9 cellular contexts compared by ENCODE assay signal in genomic region chr6:152993431-152993830, GRCh38. TPM values are rescaled to one million over a fixed set of nuclear protein-coding genes. Genes with fewer than 3 reads are reported as not detected.
DNase-seq lines count a peak whose midpoint lies in the region; ATAC-seq and TF ChIP-seq lines count a peak whose summit lies in the region.
"Had no signal": no experiment of that assay in that cellular context is flagged by ENCODE, and none has a peak within 500 bp of the region (broad histone marks: within the 10 kb centered on the region; RNA-seq: fewer than 3 reads in every experiment).

No MANE protein-coding gene starts in this region.

- ATAC-seq in activated CD8-positive, alpha-beta T cell treated with anti-CD3 and anti-CD28 coated beads, Interleukin-2, amount 10 ng/mL, durations not matched to agents 7 days and 5 days: peak; percentile 44
- ATAC-seq in naive thymus-derived CD4-positive, alpha-beta T cell: peak; percentile 22
- ATAC-seq in GM21526 (IDR thresholded peaks at IDR 0.05; ENCODE audit: low FRiP score, unreplicated experiment): no peak
- ATAC-seq in stimulated activated naive B cell treated with anti-CD40 and anti-IgM and Interleukin-4, amounts not matched to agents 10 μg/mL and 1 μg/mL and 100 μg/mL, for 72 hours (replicated peaks): no peak

- H3K4me1 Mint-ChIP-seq in activated CD4-positive, alpha-beta T cell treated with anti-CD3 and anti-CD28 coated beads, Interleukin-2, amount 10 ng/mL, durations not matched to agents 24 days and 14 days: peaks cover 26% of the 10 kb centered on the region
- H3K4me1 Mint-ChIP-seq in activated CD8-positive, alpha-beta T cell treated with anti-CD3 and anti-CD28 coated beads, Interleukin-2, amount 10 ng/mL, durations not matched to agents 7 days and 5 days (ENCODE audit: low read depth): peaks cover 30% of the 10 kb centered on the region
- H3K4me1 Mint-ChIP-seq in naive thymus-derived CD4-positive, alpha-beta T cell: peaks cover 9 to 43% (median 31%) of the 10 kb centered on the region in 7 donors
- H3K4me1 Mint-ChIP-seq in stimulated activated naive B cell treated with anti-CD40 and anti-IgM and Interleukin-4, amounts not matched to agents 10 μg/mL and 1 μg/mL and 100 μg/mL, for 72 hours: peaks cover 7 to 18% of the 10 kb centered on the region in 2 donors

- H3K4me3 ChIP-seq in naive thymus-derived CD4-positive, alpha-beta T cell (ENCODE audit: low read length): no peak overlapping the region

- H3K27me3 ChIP-seq in naive thymus-derived CD4-positive, alpha-beta T cell (ENCODE audit: control insufficient read depth in 2 of 2, insufficient read depth in 2 of 2, low read length in 2 of 2): no peaks in the 10 kb centered on the region

- peaks cover 61% of the 10 kb centered on the region for H3K36me3 Mint-ChIP-seq in activated CD4-positive, alpha-beta T cell treated with anti-CD3 and anti-CD28 coated beads, Interleukin-2, amount 10 ng/mL, durations not matched to agents 24 days and 14 days (ENCODE audit: low read depth)
- peaks cover 57% of the 10 kb centered on the region for H3K36me3 Mint-ChIP-seq in activated CD8-positive, alpha-beta T cell treated with anti-CD3 and anti-CD28 coated beads, Interleukin-2, amount 10 ng/mL, durations not matched to agents 7 days and 5 days (ENCODE audit: low read depth)
- peaks cover 7 to 37% (median 24%) of the 10 kb centered on the region in 5 donors for H3K36me3 Mint-ChIP-seq in naive thymus-derived CD4-positive, alpha-beta T cell
- H3K36me3 Mint-ChIP-seq in stimulated activated naive B cell treated with anti-CD40 and anti-IgM and Interleukin-4, amounts not matched to agents 10 μg/mL and 1 μg/mL and 100 μg/mL, for 72 hours: peaks cover 13 to 27% of the 10 kb centered on the region in 2 donors

- intact Hi-C loops in activated CD4-positive, alpha-beta T cell treated with anti-CD3 and anti-CD28 coated beads, Interleukin-2, amount 10 ng/mL, durations not matched to agents 24 days and 14 days (cut with micrococcal nuclease): no loop called here
- intact Hi-C loops in naive thymus-derived CD4-positive, alpha-beta T cell (cut with micrococcal nuclease): no loop called here

- peak overlapping the region; percentile 79 for H3K27ac Mint-ChIP-seq in activated CD4-positive, alpha-beta T cell treated with anti-CD3 and anti-CD28 coated beads, Interleukin-2, amount 10 ng/mL, durations not matched to agents 24 days and 14 days
- no peak overlapping the region for H3K27ac Mint-ChIP-seq in activated CD8-positive, alpha-beta T cell treated with anti-CD3 and anti-CD28 coated beads, Interleukin-2, amount 10 ng/mL, durations not matched to agents 7 days and 5 days
- peak overlapping the region in 8 of 9 donors; percentile 13 to 80 (median 40) for H3K27ac Mint-ChIP-seq in naive thymus-derived CD4-positive, alpha-beta T cell
- H3K27ac Mint-ChIP-seq in stimulated activated naive B cell treated with anti-CD40 and anti-IgM and Interleukin-4, amounts not matched to agents 10 μg/mL and 1 μg/mL and 100 μg/mL, for 72 hours: no peak overlapping the region

- no peaks in the 10 kb centered on the region for H3K27me3 Mint-ChIP-seq in activated CD4-positive, alpha-beta T cell treated with anti-CD3 and anti-CD28 coated beads, Interleukin-2, amount 10 ng/mL, durations not matched to agents 24 days and 14 days
- no peaks in the 10 kb centered on the region for H3K27me3 Mint-ChIP-seq in activated CD8-positive, alpha-beta T cell treated with anti-CD3 and anti-CD28 coated beads, Interleukin-2, amount 10 ng/mL, durations not matched to agents 7 days and 5 days (ENCODE audit: low read depth)
- H3K27me3 Mint-ChIP-seq in naive thymus-derived CD4-positive, alpha-beta T cell: no peaks in the 10 kb centered on the region
- no peaks in the 10 kb centered on the region for H3K27me3 Mint-ChIP-seq in stimulated activated naive B cell treated with anti-CD40 and anti-IgM and Interleukin-4, amounts not matched to agents 10 μg/mL and 1 μg/mL and 100 μg/mL, for 72 hours

- H3K9me3 ChIP-seq in naive thymus-derived CD4-positive, alpha-beta T cell (ENCODE audit: control insufficient read depth in 2 of 3, low read length in 3 of 3): no peaks in the 10 kb centered on the region

- H3K27ac ChIP-seq in naive thymus-derived CD4-positive, alpha-beta T cell (ENCODE audit: low read depth, low read length): peak overlapping the region; percentile 0

- peaks cover 0 to 46% (median 9%) of the 10 kb centered on the region in 3 experiments for H3K36me3 ChIP-seq in naive thymus-derived CD4-positive, alpha-beta T cell (ENCODE audit: control insufficient read depth in 2 of 3, insufficient read depth in 3 of 3, low read length in 3 of 3)

- no peak for DNase-seq in activated CD4-positive, alpha-beta T cell treated with anti-CD3 and anti-CD28 coated beads, Interleukin-2, amount 10 ng/mL, durations not matched to agents 24 days and 14 days
- no peak for DNase-seq in activated CD4-positive, alpha-beta T cell treated with anti-CD3 and anti-CD28 coated beads, Interleukin-2, amount 50 U/mL, for 1 hour
- DNase-seq in HEK293T (ENCODE audit: extremely low spot score) (peak; percentile 23), superior temporal gyrus (ENCODE audit: extremely low spot score) (no peak)
- DNase-seq in activated CD8-positive, alpha-beta T cell treated with anti-CD3 and anti-CD28 coated beads, Interleukin-2, amount 10 ng/mL, durations not matched to agents 7 days and 5 days: no peak
- DNase-seq in naive thymus-derived CD4-positive, alpha-beta T cell: no peak
- DNase-seq in stimulated activated naive B cell treated with anti-CD40 and anti-IgM and Interleukin-4, amounts not matched to agents 10 μg/mL and 1 μg/mL and 100 μg/mL, for 72 hours: no peak
- DNase-seq: immature natural killer cell had no signal

- no peaks in the 10 kb centered on the region for H3K4me1 ChIP-seq in naive thymus-derived CD4-positive, alpha-beta T cell (ENCODE audit: control insufficient read depth in 2 of 2, insufficient read depth in 2 of 2, low read length in 2 of 2)

- CTCF ChIA-PET in HEK293T (lab: Yijun Ruan, JAX): no interaction called here
- CTCF ChIA-PET in activated CD8-positive, alpha-beta T cell treated with anti-CD3 and anti-CD28 coated beads, Interleukin-2, amount 10 ng/mL, durations not matched to agents 7 days and 5 days (lab: Charles Lee): no interaction called here
- CTCF ChIA-PET in naive thymus-derived CD4-positive, alpha-beta T cell (lab: Charles Lee): no interaction called here

- POLR2A ChIA-PET in HEK293T (lab: Yijun Ruan, JAX): no interaction called here
- POLR2A ChIA-PET in activated CD8-positive, alpha-beta T cell treated with anti-CD3 and anti-CD28 coated beads, Interleukin-2, amount 10 ng/mL, durations not matched to agents 7 days and 5 days (lab: Charles Lee): no interaction called here
- POLR2A ChIA-PET in naive thymus-derived CD4-positive, alpha-beta T cell (lab: Charles Lee): no interaction called here

- H3K9me3 Mint-ChIP-seq in activated CD4-positive, alpha-beta T cell treated with anti-CD3 and anti-CD28 coated beads, Interleukin-2, amount 10 ng/mL, durations not matched to agents 24 days and 14 days: peaks cover 5% of the 10 kb centered on the region
- no peaks in the 10 kb centered on the region for H3K9me3 Mint-ChIP-seq in activated CD8-positive, alpha-beta T cell treated with anti-CD3 and anti-CD28 coated beads, Interleukin-2, amount 10 ng/mL, durations not matched to agents 7 days and 5 days (ENCODE audit: insufficient read depth)
- H3K9me3 Mint-ChIP-seq in naive thymus-derived CD4-positive, alpha-beta T cell: no peaks in the 10 kb centered on the region
- H3K9me3 Mint-ChIP-seq in stimulated activated naive B cell treated with anti-CD40 and anti-IgM and Interleukin-4, amounts not matched to agents 10 μg/mL and 1 μg/mL and 100 μg/mL, for 72 hours: no peaks in the 10 kb centered on the region
- H3K9me3 Mint-ChIP-seq: immature natural killer cell had no signal

- peak overlapping the region; percentile 9 for H3K4me3 Mint-ChIP-seq in activated CD4-positive, alpha-beta T cell treated with anti-CD3 and anti-CD28 coated beads, Interleukin-2, amount 10 ng/mL, durations not matched to agents 24 days and 14 days
- H3K4me3 Mint-ChIP-seq in activated CD8-positive, alpha-beta T cell treated with anti-CD3 and anti-CD28 coated beads, Interleukin-2, amount 10 ng/mL, durations not matched to agents 7 days and 5 days: no peak overlapping the region
- no peak overlapping the region for H3K4me3 Mint-ChIP-seq in naive thymus-derived CD4-positive, alpha-beta T cell
- no peak overlapping the region for H3K4me3 Mint-ChIP-seq in stimulated activated naive B cell treated with anti-CD40 and anti-IgM and Interleukin-4, amounts not matched to agents 10 μg/mL and 1 μg/mL and 100 μg/mL, for 72 hours
- H3K4me3 Mint-ChIP-seq: immature natural killer cell had no signal

TF ChIP-seq in HEK293T, 16 proteins besides CTCF, POLR2A, EP300 and RAD21 (continues in another document):
- TF ChIP-seq SP1 (IDR thresholded peaks at IDR 0.05) (no peak), ZNF384 (IDR thresholded peaks at IDR 0.05) (no peak), ARNT (IDR thresholded peaks at IDR 0.05) (no peak), TARDBP (IDR thresholded peaks at IDR 0.05) (no peak), L3MBTL2 (conservative IDR thresholded peaks at IDR 0.05) (no peak), HDGF (IDR thresholded peaks at IDR 0.05; ENCODE audit: borderline replicate concordance) (no peak), ELF4 (IDR thresholded peaks at IDR 0.05) (no peak), FOXK2 (IDR thresholded peaks at IDR 0.05) (no peak), BHLHE40 (IDR thresholded peaks at IDR 0.05; ENCODE audit: borderline replicate concordance) (no peak), FOXM1 (IDR thresholded peaks at IDR 0.05; ENCODE audit: borderline replicate concordance) (no peak), FOXA1 (IDR thresholded peaks at IDR 0.05) (no peak), SUZ12 (IDR thresholded peaks at IDR 0.05) (no peak), LEF1 (IDR thresholded peaks at IDR 0.05; ENCODE audit: borderline replicate concordance) (no peak), CTBP1 (IDR thresholded peaks at IDR 0.05; ENCODE audit: borderline replicate concordance) (no peak)

RNA-seq across cellular contexts. Expression of gene MTRF1L, which starts 9.1 kb away (rescaled TPM):
- total RNA-seq in activated CD4-positive, alpha-beta T cell treated with anti-CD3 and anti-CD28 coated beads, Interleukin-2, amount 10 ng/mL, durations not matched to agents 24 days and 14 days: 20.6 and 21.3 TPM in 2 replicates
- total RNA-seq in activated CD8-positive, alpha-beta T cell treated with anti-CD3 and anti-CD28 coated beads, Interleukin-2, amount 10 ng/mL, durations not matched to agents 7 days and 5 days: 10 to 100 TPM; 15.6 to 20.6 TPM
- total RNA-seq in naive thymus-derived CD4-positive, alpha-beta T cell: 10 to 100 TPM in 4 of 5 experiments, 1 to 10 TPM in 1; 8.9 to 18.1 (median 13.5) TPM
- 1 to 10 TPM; 6.1 to 6.8 TPM for polyA plus RNA-seq in naive thymus-derived CD4-positive, alpha-beta T cell

RNA-seq across cellular contexts. Expression of gene FBXO5, which starts 10.6 kb away (rescaled TPM):
- 34.9 and 36.4 TPM in 2 replicates for total RNA-seq in activated CD4-positive, alpha-beta T cell treated with anti-CD3 and anti-CD28 coated beads, Interleukin-2, amount 10 ng/mL, durations not matched to agents 24 days and 14 days
- 10 to 100 TPM; 72.3 to 73.9 TPM for total RNA-seq in activated CD8-positive, alpha-beta T cell treated with anti-CD3 and anti-CD28 coated beads, Interleukin-2, amount 10 ng/mL, durations not matched to agents 7 days and 5 days
- total RNA-seq in naive thymus-derived CD4-positive, alpha-beta T cell: 10 to 100 TPM in 2 of 5 experiments, 1 to 10 TPM in 3; 3.2 to 50.2 (median 9.2) TPM
- polyA plus RNA-seq in naive thymus-derived CD4-positive, alpha-beta T cell: 1 to 10 TPM; 5.3 to 9.0 TPM

Comparison
In these comparisons a context has a peak if more than half of its experiments do, and no peak if none do; other contexts are left out.
1. H3K27ac Mint-ChIP-seq: peak in activated CD4-positive, alpha-beta T cell treated with anti-CD3 and anti-CD28 coated beads, Interleukin-2, amount 10 ng/mL, durations not matched to agents 24 days and 14 days (single experiment) and naive thymus-derived CD4-positive, alpha-beta T cell (8 of 9); none in activated CD8-positive, alpha-beta T cell treated with anti-CD3 and anti-CD28 coated beads, Interleukin-2, amount 10 ng/mL, durations not matched to agents 7 days and 5 days (single experiment) and stimulated activated naive B cell treated with anti-CD40 and anti-IgM and Interleukin-4, amounts not matched to agents 10 μg/mL and 1 μg/mL and 100 μg/mL, for 72 hours (single experiment).
2. ATAC-seq: peak in activated CD8-positive, alpha-beta T cell treated with anti-CD3 and anti-CD28 coated beads, Interleukin-2, amount 10 ng/mL, durations not matched to agents 7 days and 5 days (single experiment) and naive thymus-derived CD4-positive, alpha-beta T cell (single experiment); none in GM21526 (single experiment) and stimulated activated naive B cell treated with anti-CD40 and anti-IgM and Interleukin-4, amounts not matched to agents 10 μg/mL and 1 μg/mL and 100 μg/mL, for 72 hours (0 of 2).